9 cellular contexts compared by ENCODE assay signal in the genomic region with DNA sequence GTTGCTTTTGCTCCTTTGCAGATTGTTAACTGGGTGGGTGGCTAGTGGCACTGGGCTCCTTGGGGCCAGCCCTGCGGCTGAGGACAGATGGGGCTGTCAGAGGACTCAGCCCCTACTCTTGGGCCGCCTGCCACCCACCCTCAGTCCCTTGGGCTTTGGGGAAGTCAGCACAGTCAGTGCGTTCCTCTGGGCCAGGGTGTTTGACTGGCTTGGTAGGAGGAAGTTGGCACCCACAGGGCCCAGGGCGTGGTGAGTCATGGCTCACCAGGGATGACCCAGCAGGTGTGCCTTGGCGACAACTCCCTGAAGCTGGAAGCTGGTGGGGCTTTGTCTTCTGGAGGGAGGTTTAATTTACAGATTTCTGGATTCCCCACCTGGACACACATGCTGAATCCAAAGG. TPM values are rescaled to one million over a fixed set of nuclear protein-coding genes. Genes with fewer than 3 reads are reported as not detected.
DNase-seq lines count a peak whose midpoint lies in the region; ATAC-seq, FAIRE-seq and TF ChIP-seq lines count a peak whose summit lies in the region.
"Had no signal": no experiment of that assay in that cellular context is flagged by ENCODE, and none has a peak within 500 bp of the region (broad histone marks: within the 10 kb centered on the region; RNA-seq: fewer than 3 reads in every experiment).

No MANE protein-coding gene starts in this region.

- peaks cover 3 to 10% of the 10 kb centered on the region in 2 donors for H3K36me3 Mint-ChIP-seq in activated T-cell treated with anti-CD3 and anti-CD28 coated beads, Interleukin-2, amount 50 U/mL, for 72 hours (ENCODE audit: insufficient read depth in 2 of 2)
- peaks cover 15% of the 10 kb centered on the region for H3K36me3 Mint-ChIP-seq in activated T-cell treated with anti-CD3 and anti-CD28 coated beads, Interleukin-2, amount 50 U/mL, for 4 hours (ENCODE audit: insufficient read depth)
- H3K36me3 Mint-ChIP-seq in nephron progenitor cell (ENCODE audit: low read depth): peaks cover 46% of the 10 kb centered on the region

- H3K27ac ChIP-seq in keratinocyte (ENCODE audit: control insufficient read depth, insufficient read depth, low read length) (no peak overlapping the region), coronary artery (peak overlapping the region in 1 of 2 donors; percentile 26), OCI-LY7 (ENCODE audit: low read depth, low read length, poor library complexity, severe bottlenecking) (no peak overlapping the region)
- H3K27ac ChIP-seq: SJSA1 had no signal

- H3K4me2 ChIP-seq in keratinocyte (ENCODE audit: control insufficient read depth, extremely low read depth, insufficient read depth, low read depth, low read length) (peak overlapping the region; percentile 58), OCI-LY7 (ENCODE audit: low read length) (no peak overlapping the region)

- ATAC-seq in activated T-cell treated with anti-CD3 and anti-CD28 coated beads, Interleukin-2, amount 50 U/mL, for 72 hours (replicated peaks in 1 of 2): peak in 1 of 2 donors; percentile 16
- no peak for ATAC-seq in activated T-cell treated with anti-CD3 and anti-CD28 coated beads, Interleukin-2, amount 50 U/mL, for 4 hours

- H3K4me3 ChIP-seq in keratinocyte (ENCODE audit: control insufficient read depth in 2 of 3, extremely low read depth in 1 of 3, insufficient read depth in 2 of 3, low read depth in 1 of 3, low read length in 3 of 3) (no peak overlapping the region), coronary artery (no peak overlapping the region), OCI-LY7 (ENCODE audit: low read depth, low read length, poor library complexity, severe bottlenecking) (no peak overlapping the region)
- H3K4me3 ChIP-seq: SJSA1 had no signal

- H3K9me1 ChIP-seq in keratinocyte (ENCODE audit: control insufficient read depth, extremely low read depth, insufficient read depth, low read length): peaks cover 20% of the 10 kb centered on the region

- H3K79me2 ChIP-seq in keratinocyte (ENCODE audit: control insufficient read depth, insufficient read depth, low read length) (peaks cover 65% of the 10 kb centered on the region), OCI-LY7 (ENCODE audit: insufficient read depth, low read depth, low read length) (peaks cover 4% of the 10 kb centered on the region; the same call in 1 of the 2 replicates)

- H3K4me1 Mint-ChIP-seq in activated T-cell treated with anti-CD3 and anti-CD28 coated beads, Interleukin-2, amount 50 U/mL, for 72 hours (ENCODE audit: low read depth): peaks cover 77% of the 10 kb centered on the region
- H3K4me1 Mint-ChIP-seq in activated T-cell treated with anti-CD3 and anti-CD28 coated beads, Interleukin-2, amount 50 U/mL, for 4 hours (ENCODE audit: low read depth): peaks cover 55% of the 10 kb centered on the region
- peaks cover 29% of the 10 kb centered on the region for H3K4me1 Mint-ChIP-seq in nephron progenitor cell

- peak overlapping the region; percentile 68 for H3K27ac Mint-ChIP-seq in activated T-cell treated with anti-CD3 and anti-CD28 coated beads, Interleukin-2, amount 50 U/mL, for 72 hours
- no peak overlapping the region for H3K27ac Mint-ChIP-seq in nephron progenitor cell

- TF ChIP-seq CTCF in keratinocyte (optimal IDR thresholded peaks at IDR 0.05 in 1 of 3, IDR thresholded peaks at IDR 0.05 in 1 of 3, conservative IDR thresholded peaks at IDR 0.05 in 1 of 3; ENCODE audit: extremely low read depth in 1 of 3, insufficient read depth in 2 of 3, low read length in 3 of 3): no peak
- TF ChIP-seq CTCF in coronary artery (IDR thresholded peaks at IDR 0.05): no peak
- no peak for TF ChIP-seq CTCF in OCI-LY7 (conservative IDR thresholded peaks at IDR 0.05; ENCODE audit: low read length)
- TF ChIP-seq CTCF in nephron progenitor cell (IDR thresholded peaks at IDR 0.05): no peak

- H3K9ac ChIP-seq in keratinocyte (ENCODE audit: control insufficient read depth, extremely low read depth, insufficient read depth, low read length): no peak overlapping the region

- H3K36me3 ChIP-seq in keratinocyte (ENCODE audit: control insufficient read depth in 2 of 2, extremely low read depth in 1 of 2, insufficient read depth in 2 of 2, low read length in 2 of 2): peaks cover 20 to 29% of the 10 kb centered on the region in 2 experiments
- peaks cover 49% of the 10 kb centered on the region for H3K36me3 ChIP-seq in OCI-LY7 (ENCODE audit: insufficient read depth, low read length)

- no peaks in the 10 kb centered on the region for H3K9me2 ChIP-seq in OCI-LY7 (ENCODE audit: insufficient read depth, low read length)

- peaks cover 44% of the 10 kb centered on the region for H4K20me1 ChIP-seq in keratinocyte (ENCODE audit: control insufficient read depth, extremely low read depth, insufficient read depth, low read length)
- H4K20me1 ChIP-seq in OCI-LY7 (ENCODE audit: insufficient read depth, low read length): no peaks in the 10 kb centered on the region; the same call in 1 of the 2 replicates

- no peak overlapping the region for H2AFZ ChIP-seq in keratinocyte (ENCODE audit: control insufficient read depth, low read length)
- no peak overlapping the region for H2AFZ ChIP-seq in OCI-LY7 (ENCODE audit: low read length)

- H3K27me3 ChIP-seq in keratinocyte (ENCODE audit: control insufficient read depth, extremely low read depth, insufficient read depth, low read length): no peaks in the 10 kb centered on the region
- H3K27me3 ChIP-seq: SJSA1 had no signal

- H3K4me3 Mint-ChIP-seq in activated T-cell treated with anti-CD3 and anti-CD28 coated beads, Interleukin-2, amount 50 U/mL, for 72 hours: no peak overlapping the region
- no peak overlapping the region for H3K4me3 Mint-ChIP-seq in activated T-cell treated with anti-CD3 and anti-CD28 coated beads, Interleukin-2, amount 50 U/mL, for 4 hours
- H3K4me3 Mint-ChIP-seq in nephron progenitor cell: no peak overlapping the region

- no peaks in the 10 kb centered on the region for H3K27me3 Mint-ChIP-seq in activated T-cell treated with anti-CD3 and anti-CD28 coated beads, Interleukin-2, amount 50 U/mL, for 72 hours (ENCODE audit: low read depth)
- no peaks in the 10 kb centered on the region for H3K27me3 Mint-ChIP-seq in activated T-cell treated with anti-CD3 and anti-CD28 coated beads, Interleukin-2, amount 50 U/mL, for 4 hours (ENCODE audit: low read depth)
- H3K27me3 Mint-ChIP-seq in nephron progenitor cell (ENCODE audit: low read depth, poor library complexity): no peaks in the 10 kb centered on the region

- H3K9me3 ChIP-seq in keratinocyte (ENCODE audit: control insufficient read depth, low read depth, low read length) (no peaks in the 10 kb centered on the region), OCI-LY7 (ENCODE audit: low read length) (no peaks in the 10 kb centered on the region)
- H3K9me3 ChIP-seq: SJSA1 had no signal

- no peaks in the 10 kb centered on the region for H3K9me3 Mint-ChIP-seq in activated T-cell treated with anti-CD3 and anti-CD28 coated beads, Interleukin-2, amount 50 U/mL, for 72 hours
- H3K9me3 Mint-ChIP-seq in activated T-cell treated with anti-CD3 and anti-CD28 coated beads, Interleukin-2, amount 50 U/mL, for 4 hours: no peaks in the 10 kb centered on the region
- no peaks in the 10 kb centered on the region for H3K9me3 Mint-ChIP-seq in nephron progenitor cell

- POLR2A ChIA-PET in OCI-LY7 (lab: Charles Lee): no interaction called here

- intact Hi-C loops in OCI-LY7 (cut with micrococcal nuclease; ENCODE audit: unreplicated experiment): no loop called here

- no peak for FAIRE-seq in keratinocyte (lab: Jason Lieb, UNC)
- no peak for FAIRE-seq in urothelium cell line (lab: Jason Lieb, UNC)

- dilution Hi-C loops in keratinocyte (cut with MboI; ENCODE audit: extremely low pct_ligation_motif_present, low sequenced_read_pairs): loop anchor here (25.0 kb wide), 1 partner anchor 187 kb away; no protein-coding TSS in a partner anchor

- BruUV-seq in OCI-LY7 (replicated peaks; lab: Mats Ljungman, UMichigan): no TSS peak

- peak; percentile 25 to 40 for DNase-seq in activated T-cell treated with anti-CD3 and anti-CD28 coated beads, Interleukin-2, amount 50 U/mL, for 72 hours
- no peak for DNase-seq in activated T-cell treated with anti-CD3 and anti-CD28 coated beads, Interleukin-2, amount 50 U/mL, for 4 hours
- DNase-seq in SW480 (ENCODE audit: low spot score): peak; percentile 38
- no peak for DNase-seq in keratinocyte (ENCODE audit: low read depth, low spot score)
- DNase-seq in urothelium cell line (ENCODE audit: low spot score): peak; percentile 48
- no peak for DNase-seq in coronary artery (ENCODE audit: low spot score)
- DNase-seq in OCI-LY7 (ENCODE audit: low spot score): no peak
- no peak for DNase-seq in nephron progenitor cell

- CTCF ChIA-PET in OCI-LY7 (lab: Charles Lee; ENCODE audit: unreplicated experiment): no interaction called here

- H3K4me1 ChIP-seq in keratinocyte (ENCODE audit: control insufficient read depth, extremely low read depth, insufficient read depth, low read length): peaks cover 54% of the 10 kb centered on the region
- peaks cover 12% of the 10 kb centered on the region for H3K4me1 ChIP-seq in OCI-LY7 (ENCODE audit: insufficient read depth, low read length, poor library complexity, severe bottlenecking)

RNA-seq across cellular contexts. Expression of gene HAPSTR1, which starts 32.4 kb away (rescaled TPM):
- 10 to 100 TPM; 81.5 to 82.3 TPM for total RNA-seq in activated T-cell treated with anti-CD3 and anti-CD28 coated beads, Interleukin-2, amount 50 U/mL, for 72 hours
- total RNA-seq in activated T-cell treated with anti-CD3 and anti-CD28 coated beads, Interleukin-2, amount 50 U/mL, for 4 hours: 10 to 100 TPM; 64.2 to 75.7 (median 70.0) TPM
- polyA plus RNA-seq in keratinocyte: 34.0 to 46.5 TPM (median 36.7 TPM) in 3 replicates
- 35.9 TPM for polyA plus RNA-seq in keratinocyte (2011; ENCODE audit: low read depth)
- 32.7 and 52.5 TPM in 2 replicates for polyA plus RNA-seq in keratinocyte (2011; cell fraction: cytosol; rRNA removed)
- polyA plus RNA-seq in keratinocyte (2011; cell fraction: nucleus; rRNA removed): 57.5 and 66.9 TPM in 2 replicates
- polyA plus RNA-seq in keratinocyte (2012; ENCODE audit: low replicate concordance): 36.2 and 43.6 TPM in 2 replicates
- 38.3 to 71.0 TPM (median 45.7 TPM) in 3 replicates for polyA minus RNA-seq in keratinocyte
- 41.2 TPM for polyA minus RNA-seq in keratinocyte (2011; cell fraction: cytosol; rRNA and poly(A)+ RNA removed)
- 29.2 and 67.5 TPM in 2 replicates for polyA minus RNA-seq in keratinocyte (2011; cell fraction: nucleus; rRNA and poly(A)+ RNA removed)
- 50.9 and 51.5 TPM in 2 replicates for total RNA-seq in OCI-LY7 (2014; rRNA removed; shearing (Covaris generic))
- total RNA-seq in OCI-LY7 (2022): 71.5 and 77.9 TPM in 2 replicates

Comparison
In these comparisons a context has a peak if more than half of its experiments do, and no peak if none do; other contexts are left out.
1. DNase-seq: peak in activated T-cell treated with anti-CD3 and anti-CD28 coated beads, Interleukin-2, amount 50 U/mL, for 72 hours (2 of 2), SW480 (single experiment) and urothelium cell line (single experiment); none in activated T-cell treated with anti-CD3 and anti-CD28 coated beads, Interleukin-2, amount 50 U/mL, for 4 hours (single experiment), keratinocyte (single experiment), coronary artery (single experiment), OCI-LY7 (single experiment) and nephron progenitor cell (single experiment).